In the genomic region with DNA sequence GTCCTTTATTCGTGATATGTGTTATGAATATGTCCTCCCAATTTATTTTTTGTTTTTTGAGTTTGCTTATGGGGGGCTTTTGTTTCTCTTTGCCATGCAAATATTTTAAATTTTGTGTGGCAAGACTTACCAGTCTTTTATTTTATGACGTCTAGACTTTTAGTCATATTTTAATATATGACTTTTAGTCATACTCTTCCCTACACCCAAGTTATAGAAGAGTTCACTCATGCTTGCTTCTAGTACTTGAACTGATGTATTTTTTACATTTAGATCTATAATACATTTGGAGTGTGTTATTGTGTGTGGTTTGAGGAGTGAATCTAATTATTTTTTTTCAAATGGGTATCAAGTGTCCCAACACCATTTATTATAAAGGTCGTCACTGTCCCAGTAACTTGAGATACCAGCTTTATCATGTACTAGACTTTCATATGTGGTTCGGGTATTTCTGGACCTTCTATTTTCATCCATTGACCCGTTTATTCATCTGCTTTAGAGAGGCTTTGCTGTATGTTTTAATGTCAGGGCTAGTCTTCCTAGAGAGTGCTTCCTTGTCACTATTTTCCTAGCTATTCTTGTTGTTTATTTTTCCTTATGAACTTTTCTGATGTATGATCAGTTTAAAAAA, we compare ENCODE assay signal across 11 cellular contexts. TPM values are rescaled to one million over a fixed set of nuclear protein-coding genes. Genes with fewer than 3 reads are reported as not detected.
DNase-seq lines count a peak whose midpoint lies in the region; ATAC-seq lines count a peak whose summit lies in the region.
"Had no signal": no experiment of that assay in that cellular context is flagged by ENCODE, and none has a peak within 500 bp of the region (broad histone marks: within the 10 kb centered on the region; RNA-seq: fewer than 3 reads in every experiment).

No MANE protein-coding gene starts in this region.

- no peaks in the 10 kb centered on the region for H3K79me1 ChIP-seq in mesendoderm (ENCODE audit: low read length)

- no peak overlapping the region for H2AK5ac ChIP-seq in mesendoderm (ENCODE audit: low read length)

- no peak for DNase-seq in activated CD4-positive, CD25-positive, alpha-beta regulatory T cell treated with anti-CD3 and anti-CD28 coated beads, Interleukin-2, amount 50 U/mL, for 72 hours
- DNase-seq in T-helper 17 cell (no peak), right cardiac atrium (no peak), activated gamma-delta T cell (lab: John Stamatoyannopoulos, UW) (no peak), mesendoderm (no peak)
- DNase-seq: NCI-H146 had no signal

- H3K23ac ChIP-seq in mesendoderm (ENCODE audit: low read length): no peak overlapping the region

- WGBS in right cardiac atrium: 41% methylated on average over 5 of the region's 5 CpGs
- WGBS in mesendoderm (ENCODE audit: extremely low coverage, insufficient coverage, low lambda C conversion rate): no CpG with 5 or more reads among the region's 5 CpGs

- peaks cover 26% of the 10 kb centered on the region for H3K4me1 Mint-ChIP-seq in T-helper 17 cell
- peaks cover 57% of the 10 kb centered on the region for H3K4me1 Mint-ChIP-seq in stimulated activated memory B cell treated with anti-CD40 and anti-IgM and Interleukin-4, amounts not matched to agents 10 μg/mL and 1 μg/mL and 100 μg/mL, for 72 hours

- H3K27ac Mint-ChIP-seq in T-helper 17 cell: peak overlapping the region; percentile 95
- peak overlapping the region; percentile 100 for H3K27ac Mint-ChIP-seq in stimulated activated memory B cell treated with anti-CD40 and anti-IgM and Interleukin-4, amounts not matched to agents 10 μg/mL and 1 μg/mL and 100 μg/mL, for 72 hours

- no peaks in the 10 kb centered on the region for H3K27me3 Mint-ChIP-seq in T-helper 17 cell
- H3K27me3 Mint-ChIP-seq in stimulated activated memory B cell treated with anti-CD40 and anti-IgM and Interleukin-4, amounts not matched to agents 10 μg/mL and 1 μg/mL and 100 μg/mL, for 72 hours: no peaks in the 10 kb centered on the region

- H3K9me3 ChIP-seq in T-helper 17 cell (ENCODE audit: control insufficient read depth, low read length, poor library complexity, severe bottlenecking) (no peaks in the 10 kb centered on the region), right cardiac atrium (ENCODE audit: control insufficient read depth, low read length) (peaks cover 3% of the 10 kb centered on the region)

- H3K18ac ChIP-seq in mesendoderm (ENCODE audit: low read length): no peak overlapping the region

- peak; percentile 35 to 45 for ATAC-seq in activated CD4-positive, CD25-positive, alpha-beta regulatory T cell treated with anti-CD3 and anti-CD28 coated beads, Interleukin-2, amount 50 U/mL, for 24 hours
- ATAC-seq in T-helper 17 cell: no peak
- no peak for ATAC-seq in right cardiac atrium
- no peak for ATAC-seq in stimulated activated memory B cell treated with anti-CD40 and anti-IgM and Interleukin-4, amounts not matched to agents 10 μg/mL and 1 μg/mL and 100 μg/mL, for 72 hours
- no peak for ATAC-seq in HG03196 (IDR thresholded peaks at IDR 0.05; ENCODE audit: unreplicated experiment)

- H3K79me2 ChIP-seq in mesendoderm (ENCODE audit: control insufficient read depth, insufficient read depth, low read length): no peaks in the 10 kb centered on the region

- no peaks in the 10 kb centered on the region for H3K27me3 ChIP-seq in right cardiac atrium (ENCODE audit: control insufficient read depth, insufficient read depth)
- no peaks in the 10 kb centered on the region for H3K27me3 ChIP-seq in mesendoderm (ENCODE audit: insufficient read depth, low read length, poor library complexity)

- no peak overlapping the region for H3K56ac ChIP-seq in mesendoderm (ENCODE audit: low read length)

- H4K8ac ChIP-seq in mesendoderm (ENCODE audit: low read depth, low read length): no peak overlapping the region

- H3K4me2 ChIP-seq in mesendoderm (ENCODE audit: low read length): no peak overlapping the region

- H2BK120ac ChIP-seq in mesendoderm (ENCODE audit: low read depth, low read length): no peak overlapping the region

- H3K36me3 ChIP-seq in mesendoderm (ENCODE audit: control insufficient read depth, insufficient read depth, low read length): no peaks in the 10 kb centered on the region

- no peak overlapping the region for H2BK15ac ChIP-seq in mesendoderm (replicated peaks; ENCODE audit: low read depth)

- H3K27ac ChIP-seq in right cardiac atrium (ENCODE audit: low read length) (no peak overlapping the region), mesendoderm (ENCODE audit: low read depth, low read length) (no peak overlapping the region)
- H3K27ac ChIP-seq: SK-N-MC had no signal

- intact Hi-C loops in right cardiac atrium (cut with DNase I): no loop called here

- H3K4me3 ChIP-seq in right cardiac atrium (ENCODE audit: low read length): peak overlapping the region; percentile 55
- no peak overlapping the region for H3K4me3 ChIP-seq in mesendoderm (ENCODE audit: low read length)
- H3K4me3 ChIP-seq: SK-N-MC had no signal

- no peaks in the 10 kb centered on the region for H3K36me3 Mint-ChIP-seq in T-helper 17 cell (ENCODE audit: low read depth)
- H3K36me3 Mint-ChIP-seq in stimulated activated memory B cell treated with anti-CD40 and anti-IgM and Interleukin-4, amounts not matched to agents 10 μg/mL and 1 μg/mL and 100 μg/mL, for 72 hours: peaks cover 29% of the 10 kb centered on the region

- H3K4ac ChIP-seq in mesendoderm (ENCODE audit: low read depth, low read length): no peak overlapping the region

- H4K5ac ChIP-seq in mesendoderm (ENCODE audit: low read length): no peak overlapping the region

- no peak overlapping the region for H3K9ac ChIP-seq in mesendoderm (ENCODE audit: low read length)

- H3K4me3 Mint-ChIP-seq in T-helper 17 cell: peak overlapping the region; percentile 98
- H3K4me3 Mint-ChIP-seq in stimulated activated memory B cell treated with anti-CD40 and anti-IgM and Interleukin-4, amounts not matched to agents 10 μg/mL and 1 μg/mL and 100 μg/mL, for 72 hours: peak overlapping the region; percentile 99

- H3K4me1 ChIP-seq in right cardiac atrium (ENCODE audit: control insufficient read depth, insufficient read depth, low read length) (no peaks in the 10 kb centered on the region), mesendoderm (ENCODE audit: control insufficient read depth, low read depth, low read length) (no peaks in the 10 kb centered on the region)

- H2BK5ac ChIP-seq in mesendoderm (ENCODE audit: low read length): no peak overlapping the region

- peaks cover 11% of the 10 kb centered on the region for H3K9me3 Mint-ChIP-seq in stimulated activated memory B cell treated with anti-CD40 and anti-IgM and Interleukin-4, amounts not matched to agents 10 μg/mL and 1 μg/mL and 100 μg/mL, for 72 hours

RNA-seq across cellular contexts. Expression of a gene that starts 0.8 kb away (rescaled TPM):
- total RNA-seq in T-helper 17 cell (10 to 100 TPM; 69.3 to 87.6 TPM), right cardiac atrium (1 to 10 TPM in 1 of 4 donors, under 1 TPM in 3; 0.82 to 1.6 (median 0.93) TPM)
- polyA plus RNA-seq in right cardiac atrium: 0.95 TPM
- polyA plus RNA-seq in mesendoderm (2013, experiment 1 of 2): 0.29 TPM
- polyA plus RNA-seq in mesendoderm (2013, experiment 2 of 2): 0.39 TPM
- total RNA-seq: kidney epithelial cell had no signal

RNA-seq across cellular contexts. Expression of a gene that starts 14.1 kb away (rescaled TPM):
- 10 to 100 TPM; 31.3 to 34.0 TPM for total RNA-seq in T-helper 17 cell
- total RNA-seq in right cardiac atrium: 10 to 100 TPM; 12.1 to 24.1 (median 13.6) TPM
- polyA plus RNA-seq in right cardiac atrium: 5.2 TPM
- 3.6 TPM for polyA plus RNA-seq in mesendoderm (2013, experiment 1 of 2)
- polyA plus RNA-seq in mesendoderm (2013, experiment 2 of 2): 3.5 TPM

RNA-seq across cellular contexts. Expression of a gene that starts 14.1 kb away (rescaled TPM):
- total RNA-seq in T-helper 17 cell: 10 to 100 TPM; 19.6 to 20.2 TPM
- 10 to 100 TPM; 12.6 to 24.5 (median 14.4) TPM for total RNA-seq in right cardiac atrium
- 9.2 TPM for polyA plus RNA-seq in right cardiac atrium
- polyA plus RNA-seq in mesendoderm (2013, experiment 1 of 2): 2.4 TPM
- polyA plus RNA-seq in mesendoderm (2013, experiment 2 of 2): 2.4 TPM

Comparison
In these comparisons a context has a peak if more than half of its experiments do, and no peak if none do; other contexts are left out.
1. ATAC-seq: peak in activated CD4-positive, CD25-positive, alpha-beta regulatory T cell treated with anti-CD3 and anti-CD28 coated beads, Interleukin-2, amount 50 U/mL, for 24 hours (2 of 2); none in T-helper 17 cell (single experiment), right cardiac atrium (0 of 2), stimulated activated memory B cell treated with anti-CD40 and anti-IgM and Interleukin-4, amounts not matched to agents 10 μg/mL and 1 μg/mL and 100 μg/mL, for 72 hours (single experiment) and HG03196 (single experiment).
2. RNA of a gene that starts 0.8 kb away (total RNA-seq): 69.3 to 87.6 TPM in T-helper 17 cell; 0.82 to 1.6 TPM in right cardiac atrium; every median in the first group is over 10 times any median in the second.